ENCODE assay signal across 14 cellular contexts in genomic region chr6:106105493-106105892, GRCh38. TPM values are rescaled to one million over a fixed set of nuclear protein-coding genes. Genes with fewer than 3 reads are reported as not detected.
DNase-seq lines count a peak whose midpoint lies in the region; ATAC-seq, FAIRE-seq and TF ChIP-seq lines count a peak whose summit lies in the region.
"Had no signal": no experiment of that assay in that cellular context is flagged by ENCODE, and none has a peak within 500 bp of the region (broad histone marks: within the 10 kb centered on the region; RNA-seq: fewer than 3 reads in every experiment).

No MANE protein-coding gene starts in this region.

- no peak for TF ChIP-seq POLR2A in GM12878 (IDR thresholded peaks at IDR 0.05; ENCODE audit: low read depth, low read length)

- no peak for TF ChIP-seq EP300 in GM12878 (IDR thresholded peaks at IDR 0.05; ENCODE audit: borderline replicate concordance in 1 of 2, control insufficient read depth in 1 of 2, low read depth in 2 of 2, low read length in 2 of 2)

- peaks cover 49% of the 10 kb centered on the region for H3K4me1 ChIP-seq in CD8-positive, alpha-beta memory T cell (ENCODE audit: insufficient read depth, low read length)
- H3K4me1 ChIP-seq in GM12878 (ENCODE audit: control insufficient read depth, insufficient read depth, low read length) = peaks cover 43% of the 10 kb centered on the region

- SMC1A ChIA-PET in GM12878 (lab: Charles Lee; ENCODE audit: uncharacterized antibody, unreplicated experiment) = interaction anchor here (0.8 to 1.5 kb wide), 4 partner anchors 9 to 118 kb away, joined by 3 to 5 read pairs (median 3); no protein-coding TSS in a partner anchor

- H3K27ac Mint-ChIP-seq in T-helper 2 cell treated with Interferon-gamma antibody and Interleukin-4, amounts not matched to agents 5 μg/mL and 100 μg/mL, for 36 hours = no peak overlapping the region
- H3K27ac Mint-ChIP-seq in CD8-positive, alpha-beta memory T cell = peak overlapping the region in 6 of 8 donors; percentile 70 to 98 (median 94)
- H3K27ac Mint-ChIP-seq in natural killer cell = peak overlapping the region; percentile 98 to 99

- BruUV-seq in GM12878 (replicated peaks; lab: Mats Ljungman, UMichigan) = no TSS peak

- WGBS in GM12878 (ENCODE audit: insufficient coverage, insufficient replicate concordance, low lambda C conversion rate, missing lambda C conversion rate) = 95% methylated on average over 22 of the region's 22 CpGs

- H3K9me3 Mint-ChIP-seq in T-helper 2 cell treated with Interferon-gamma antibody and Interleukin-4, amounts not matched to agents 5 μg/mL and 100 μg/mL, for 36 hours = no peaks in the 10 kb centered on the region
- H3K9me3 Mint-ChIP-seq in CD8-positive, alpha-beta memory T cell = no peaks in the 10 kb centered on the region
- no peaks in the 10 kb centered on the region for H3K9me3 Mint-ChIP-seq in natural killer cell

- H3K27ac ChIP-seq in CD8-positive, alpha-beta memory T cell (ENCODE audit: low read depth, low read length) = no peak overlapping the region
- no peak overlapping the region for H3K27ac ChIP-seq in GM12878 (ENCODE audit: control insufficient read depth, insufficient read depth)
- H3K27ac ChIP-seq: 22Rv1 had no signal

- H3K4me3 Mint-ChIP-seq in T-helper 2 cell treated with Interferon-gamma antibody and Interleukin-4, amounts not matched to agents 5 μg/mL and 100 μg/mL, for 36 hours = peak overlapping the region; percentile 36
- H3K4me3 Mint-ChIP-seq in CD8-positive, alpha-beta memory T cell = peak overlapping the region in 4 of 7 donors; percentile 29 to 98 (median 82)
- peak overlapping the region; percentile 98 for H3K4me3 Mint-ChIP-seq in natural killer cell

- CTCF ChIA-PET in CD8-positive, alpha-beta memory T cell (lab: Charles Lee) = interaction anchor here (0.5 to 1.9 kb wide), 5 partner anchors 13 to 118 kb away, joined by 3 to 6 read pairs (median 4); no protein-coding TSS in a partner anchor
- CTCF ChIA-PET in GM12878 (lab: Yijun Ruan, JAX) = interaction anchor here (1.2 to 2.0 kb wide), 3 partner anchors 13 to 118 kb away, joined by 3 to 7 read pairs (median 4); no protein-coding TSS in a partner anchor

- TF ChIP-seq RAD21 in GM12878 (IDR thresholded peaks at IDR 0.05; ENCODE audit: insufficient read depth, low read depth, low read length) = no peak

- H3K9ac ChIP-seq in GM12878 (ENCODE audit: control insufficient read depth, insufficient read depth, low read length) = no peak overlapping the region

- H3K4me3 ChIP-seq in CD8-positive, alpha-beta memory T cell (ENCODE audit: low read length) = no peak overlapping the region
- no peak overlapping the region for H3K4me3 ChIP-seq in GM12878

- H3K4me2 ChIP-seq in GM12878 (ENCODE audit: control insufficient read depth, insufficient read depth) = peak overlapping the region; percentile 44

- peaks cover 66% of the 10 kb centered on the region for H3K4me1 Mint-ChIP-seq in T-helper 2 cell treated with Interferon-gamma antibody and Interleukin-4, amounts not matched to agents 5 μg/mL and 100 μg/mL, for 36 hours (ENCODE audit: low read depth)
- peaks cover 75 to 97% (median 96%) of the 10 kb centered on the region in 3 donors for H3K4me1 Mint-ChIP-seq in CD8-positive, alpha-beta memory T cell
- H3K4me1 Mint-ChIP-seq in natural killer cell = peaks cover 96% of the 10 kb centered on the region in 2 donors

- peaks cover 89% of the 10 kb centered on the region for H3K36me3 Mint-ChIP-seq in T-helper 2 cell treated with Interferon-gamma antibody and Interleukin-4, amounts not matched to agents 5 μg/mL and 100 μg/mL, for 36 hours (ENCODE audit: low read depth)
- peaks cover 29 to 84% (median 73%) of the 10 kb centered on the region in 3 donors for H3K36me3 Mint-ChIP-seq in CD8-positive, alpha-beta memory T cell
- peaks cover 45% of the 10 kb centered on the region for H3K36me3 Mint-ChIP-seq in natural killer cell

- H4K20me1 ChIP-seq in GM12878 (ENCODE audit: control insufficient read depth, insufficient read depth) = peaks cover 5% of the 10 kb centered on the region

- H3K79me2 ChIP-seq in GM12878 (ENCODE audit: control insufficient read depth, insufficient read depth, low read length) = peaks cover 19% of the 10 kb centered on the region

- peaks cover 23% of the 10 kb centered on the region for H3K36me3 ChIP-seq in CD8-positive, alpha-beta memory T cell (ENCODE audit: insufficient read depth, low read length)
- peaks cover 5 to 30% of the 10 kb centered on the region in 2 experiments for H3K36me3 ChIP-seq in GM12878 (ENCODE audit: control insufficient read depth in 2 of 2, insufficient read depth in 2 of 2, low read length in 1 of 2)

- RAD21 ChIA-PET in GM12878 (lab: Charles Lee; ENCODE audit: unreplicated experiment) = interaction anchor here (1.0 kb wide), 1 partner anchor 118 kb away, joined by 3 read pairs; no protein-coding TSS in a partner anchor

- POLR2A ChIA-PET in CD8-positive, alpha-beta memory T cell (lab: Charles Lee) = interaction anchor here (0.5 kb wide), 1 partner anchor 12 kb away, joined by 3 read pairs; no protein-coding TSS in a partner anchor
- POLR2A ChIA-PET in GM12878 (lab: Charles Lee) = no interaction called here

- ATAC-seq in GM12878 (no peak), natural killer cell (no peak), HG03196 (IDR thresholded peaks at IDR 0.05; ENCODE audit: unreplicated experiment) (no peak), HG03342 (IDR thresholded peaks at IDR 0.05; ENCODE audit: unreplicated experiment) (no peak)

- H3K9me3 ChIP-seq in CD8-positive, alpha-beta memory T cell (ENCODE audit: low read length) = no peaks in the 10 kb centered on the region
- no peaks in the 10 kb centered on the region; the same call in 2 of the 3 replicates for H3K9me3 ChIP-seq in GM12878 (replicated peaks; ENCODE audit: control insufficient read depth, insufficient read depth, low read length)

- H3K27me3 ChIP-seq in CD8-positive, alpha-beta memory T cell (ENCODE audit: insufficient read depth, low read length, poor library complexity, severe bottlenecking) = no peaks in the 10 kb centered on the region
- H3K27me3 ChIP-seq in GM12878 (replicated peaks in 1 of 2; ENCODE audit: control insufficient read depth in 2 of 2, insufficient read depth in 2 of 2, low read length in 1 of 2) = no peaks in the 10 kb centered on the region; a peak in 1 of 4 replicates

- in situ Hi-C loops in GM12878 (cut with MboI) = loop anchor here (10.0 kb wide), 1 partner anchor 59 kb away; no protein-coding TSS in a partner anchor

- no peak overlapping the region for H2AFZ ChIP-seq in GM12878 (ENCODE audit: control insufficient read depth, low read depth, low read length)

- FAIRE-seq in GM12878 (lab: Jason Lieb, UNC) = no peak
- FAIRE-seq: H54 had no signal

- TF ChIP-seq CTCF in GM12878 (IDR thresholded peaks at IDR 0.05 in 2 of 3, conservative IDR thresholded peaks at IDR 0.05 in 1 of 3; ENCODE audit: control insufficient read depth in 2 of 3, extremely low read depth in 1 of 3, insufficient read depth in 1 of 3, low read depth in 3 of 3, low read length in 3 of 3) (no peak), natural killer cell (IDR thresholded peaks at IDR 0.05) (no peak)

- H3K27me3 Mint-ChIP-seq in T-helper 2 cell treated with Interferon-gamma antibody and Interleukin-4, amounts not matched to agents 5 μg/mL and 100 μg/mL, for 36 hours (ENCODE audit: low read depth) = no peaks in the 10 kb centered on the region
- H3K27me3 Mint-ChIP-seq in CD8-positive, alpha-beta memory T cell = no peaks in the 10 kb centered on the region
- H3K27me3 Mint-ChIP-seq in natural killer cell (ENCODE audit: low read depth in 2 of 2) = no peaks in the 10 kb centered on the region

- DNase-seq in T-helper 2 cell treated with Interferon-gamma antibody and Interleukin-4, amounts not matched to agents 5 μg/mL and 100 μg/mL, for 36 hours (ENCODE audit: low spot score) = no peak
- no peak for DNase-seq in T-helper 2 cell
- DNase-seq in CD8-positive, alpha-beta memory T cell = no peak
- DNase-seq in GM12878 (ENCODE audit: low read depth, low spot score) = no peak
- no peak for DNase-seq in natural killer cell
- DNase-seq in OCI-M1 (lab: John Stamatoyannopoulos, UW) = no peak
- DNase-seq: Karpas-422, NCI-H1105 treated with DMSO at 0.1 percent for 48 hours, NCI-H2029, NCI-H510A had no signal

- intact Hi-C loops in GM12878 (cut with micrococcal nuclease; ENCODE audit: unreplicated experiment) (no loop called here), natural killer cell (cut with micrococcal nuclease) (no loop called here)

TF ChIP-seq in GM12878, 131 proteins besides CTCF, POLR2A, EP300 and RAD21 (continues in another document):
- TF ChIP-seq TCF7 (IDR thresholded peaks at IDR 0.05; ENCODE audit: borderline replicate concordance) (no peak), STAT3 (IDR thresholded peaks at IDR 0.05; ENCODE audit: low read depth, low read length) (no peak)

RNA-seq across cellular contexts. Expression of gene PRDM1, which starts 19.4 kb away (rescaled TPM):
- 10 to 100 TPM; 88.2 to 90.7 TPM for total RNA-seq in CD8-positive, alpha-beta memory T cell
- polyA plus RNA-seq in CD8-positive, alpha-beta memory T cell = 79.8 TPM
- 7.9 and 9.9 TPM in 2 replicates for total RNA-seq in GM12878 (2013; cell fraction: nucleolus; rRNA removed)
- total RNA-seq in GM12878 (2014; rRNA removed) (3.7 and 4.0 TPM in 2 replicates), GM12878 (2014; rRNA removed; fragmentation: Illumina TruSeq; extraction: Trizol) (4.0 and 4.1 TPM in 2 replicates), GM12878 (2021) (7.7 and 8.4 TPM in 2 replicates), natural killer cell (100 to 1,000 TPM; 165 to 180 (median 177) TPM)
- 8.1 TPM for polyA plus RNA-seq in GM12878 (2011; ENCODE audit: low read depth)
- polyA plus RNA-seq in GM12878 (2011; rRNA removed) (4.0 and 4.2 TPM in 2 replicates), GM12878 (2014; fragmentation: Illumina TruSeq; extraction: Trizol) (5.1 and 6.4 TPM in 2 replicates), GM12878 (2014; fragmentation: Nextera tagmentation; extraction: Ambion mirVana) (1 to 10 TPM; 1.9 to 2.8 TPM), GM12878 (2014; rRNA removed) (2.0 and 4.0 TPM in 2 replicates), GM12878 (2016; fragmentation: Nextera tagmentation; extraction: Ambion mirVana) (10 to 100 TPM; 13.6 to 15.8 TPM)
- polyA plus RNA-seq in GM12878 (2011; cell fraction: cytosol; rRNA removed) = 3.8 and 4.5 TPM in 2 replicates
- 7.9 and 9.8 TPM in 2 replicates for polyA plus RNA-seq in GM12878 (2011; cell fraction: nucleus; rRNA removed)
- 11.0 and 12.0 TPM in 2 replicates for polyA plus RNA-seq in GM12878 (2012)
- 8.2 and 10.9 TPM in 2 replicates for polyA minus RNA-seq in GM12878 (2011; rRNA and poly(A)+ RNA removed)
- polyA minus RNA-seq in GM12878 (2011; cell fraction: cytosol; rRNA and poly(A)+ RNA removed) = 3.6 and 6.0 TPM in 2 replicates
- 13.5 and 21.5 TPM in 2 replicates for polyA minus RNA-seq in GM12878 (2011; cell fraction: nucleus; rRNA and poly(A)+ RNA removed)

Comparison
In these comparisons a context has a peak if more than half of its experiments do, and no peak if none do; other contexts are left out.
1. H3K4me3 Mint-ChIP-seq: peak in every context shown above with its lines; median percentile 98 in natural killer cell; 82 in CD8-positive, alpha-beta memory T cell; 36 in T-helper 2 cell treated with Interferon-gamma antibody and Interleukin-4, amounts not matched to agents 5 μg/mL and 100 μg/mL, for 36 hours.
2. RNA of gene PRDM1, which starts 19.4 kb away (total RNA-seq): 165 to 180 TPM in natural killer cell and 88.2 to 90.7 TPM in CD8-positive, alpha-beta memory T cell; 3.7 to 9.9 TPM in GM12878; every median in the first group is over 4 times any median in the second.